In the genomic region with DNA sequence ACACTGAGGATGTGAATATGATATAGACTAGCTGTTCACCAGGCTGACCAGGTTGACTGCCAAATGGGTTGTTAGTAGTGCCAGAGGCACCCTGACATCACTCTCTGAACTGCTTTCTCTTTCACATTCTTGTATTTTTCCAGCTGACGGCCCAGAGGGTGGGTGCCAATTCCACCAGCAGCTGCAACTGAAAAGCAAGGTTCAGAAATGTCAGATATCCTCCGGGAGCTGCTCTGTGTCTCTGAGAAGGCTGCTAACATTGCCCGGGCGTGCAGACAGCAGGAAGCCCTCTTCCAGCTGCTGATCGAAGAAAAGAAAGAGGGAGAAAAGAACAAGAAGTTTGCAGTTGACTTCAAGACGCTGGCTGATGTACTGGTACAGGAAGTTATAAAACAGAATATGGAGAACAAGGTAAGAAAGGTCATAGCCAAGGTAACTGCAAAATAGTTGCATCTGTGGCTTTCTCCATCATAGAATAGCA, we compare ENCODE assay signal across 9 cellular contexts. TPM values are rescaled to one million over a fixed set of nuclear protein-coding genes. Genes with fewer than 3 reads are reported as not detected.
A peak's percentile ranks its signal among the peaks of the same experiment; 100 is the strongest.
DNase-seq lines count a peak whose midpoint lies in the region; ATAC-seq and TF ChIP-seq lines count a peak whose summit lies in the region.
"Had no signal": no experiment of that assay in that cellular context is flagged by ENCODE, and none has a peak within 500 bp of the region (broad histone marks: within the 10 kb centered on the region; RNA-seq: fewer than 3 reads in every experiment).

No MANE protein-coding gene starts in this region.

- peak overlapping the region; percentile 72 for H3K27ac Mint-ChIP-seq in activated T-helper 1 cell treated with anti-CD3 and anti-CD28 coated beads, Interleukin-12 subunit alpha, Interleukin-12 subunit beta, Interleukin-2, Interleukin-4 antibody, amounts not matched to agents 30 ng/mL and 10 ng/mL and 1 ng/mL, durations not matched to agents 14 hours and 24 hours and 36 hours
- peak overlapping the region in 1 of 3 experiments; percentile 45; a peak in 2 of 7 replicates for H3K27ac Mint-ChIP-seq in H9

- no peaks in the 10 kb centered on the region for H3K27me3 ChIP-seq in H9 (ENCODE audit: insufficient read depth, low read length)

- no peaks in the 10 kb centered on the region for H4K20me1 ChIP-seq in H9 (ENCODE audit: control insufficient read depth, insufficient read depth, insufficient read length)

- DNase-seq in G401 (ENCODE audit: low spot score) (peak; percentile 32), NCI-H1092 treated with DMSO at 0.1 percent for 48 hours (lab: John Stamatoyannopoulos, UW) (peak; percentile 77), fibroblast of the conjunctiva (ENCODE audit: low read depth) (peak; percentile 60), nucleus accumbens (lab: John Stamatoyannopoulos, UW) (peak in 49 of 56 donors; percentile 12 to 83 (median 55)), NCI-H1417 treated with DMSO at 0.1 percent for 48 hours (lab: John Stamatoyannopoulos, UW) (no peak), H9 (no peak)
- peak; percentile 45 for DNase-seq in activated T-helper 1 cell treated with anti-CD3 and anti-CD28 coated beads, Interleukin-12 subunit alpha, Interleukin-12 subunit beta, Interleukin-2, Interleukin-4 antibody, amounts not matched to agents 30 ng/mL and 10 ng/mL and 1 ng/mL, durations not matched to agents 14 hours and 24 hours and 36 hours (ENCODE audit: low spot score)

- in situ Hi-C loops in G401 (cut with HindIII; ENCODE audit: low sequenced_read_pairs), result no loop called here

- H3K27me3 Mint-ChIP-seq in activated T-helper 1 cell treated with anti-CD3 and anti-CD28 coated beads, Interleukin-12 subunit alpha, Interleukin-12 subunit beta, Interleukin-2, Interleukin-4 antibody, amounts not matched to agents 30 ng/mL and 10 ng/mL and 1 ng/mL, durations not matched to agents 14 hours and 24 hours and 36 hours (ENCODE audit: insufficient read depth), result no peaks in the 10 kb centered on the region
- no peaks in the 10 kb centered on the region for H3K27me3 Mint-ChIP-seq in H9 (ENCODE audit: low read depth)

- H3K79me2 ChIP-seq in H9 (ENCODE audit: insufficient read depth, low read length), result no peaks in the 10 kb centered on the region

- peaks cover 30% of the 10 kb centered on the region for H3K4me1 Mint-ChIP-seq in activated T-helper 1 cell treated with anti-CD3 and anti-CD28 coated beads, Interleukin-12 subunit alpha, Interleukin-12 subunit beta, Interleukin-2, Interleukin-4 antibody, amounts not matched to agents 30 ng/mL and 10 ng/mL and 1 ng/mL, durations not matched to agents 14 hours and 24 hours and 36 hours (ENCODE audit: low read depth)
- peaks cover 8 to 12% of the 10 kb centered on the region in 2 experiments for H3K4me1 Mint-ChIP-seq in H9

- H3K36me3 Mint-ChIP-seq in activated T-helper 1 cell treated with anti-CD3 and anti-CD28 coated beads, Interleukin-12 subunit alpha, Interleukin-12 subunit beta, Interleukin-2, Interleukin-4 antibody, amounts not matched to agents 30 ng/mL and 10 ng/mL and 1 ng/mL, durations not matched to agents 14 hours and 24 hours and 36 hours (ENCODE audit: low read depth), result peaks cover 4% of the 10 kb centered on the region
- H3K36me3 Mint-ChIP-seq in H9 (ENCODE audit: insufficient read depth in 1 of 3, low read depth in 3 of 3), result no peaks in the 10 kb centered on the region

- peak; percentile 93 for ATAC-seq in GM21723 (IDR thresholded peaks at IDR 0.05; ENCODE audit: unreplicated experiment)

- H2BK120ac ChIP-seq in H9 (ENCODE audit: low read depth, low read length, poor library complexity, severe bottlenecking), result no peak overlapping the region

- no peak overlapping the region for H2BK20ac ChIP-seq in H9 (ENCODE audit: low read depth, low read length, poor library complexity, severe bottlenecking)

- H3K9me3 Mint-ChIP-seq in activated T-helper 1 cell treated with anti-CD3 and anti-CD28 coated beads, Interleukin-12 subunit alpha, Interleukin-12 subunit beta, Interleukin-2, Interleukin-4 antibody, amounts not matched to agents 30 ng/mL and 10 ng/mL and 1 ng/mL, durations not matched to agents 14 hours and 24 hours and 36 hours, result no peaks in the 10 kb centered on the region
- no peaks in the 10 kb centered on the region for H3K9me3 Mint-ChIP-seq in H9

- H2BK5ac ChIP-seq in H9 (ENCODE audit: insufficient read length, low read length), result no peak overlapping the region

- no peak overlapping the region for H4K91ac ChIP-seq in H9 (ENCODE audit: insufficient read length, low read depth, low read length)

- no peak overlapping the region for H2AFZ ChIP-seq in H9 (ENCODE audit: low read length)

- intact Hi-C loops in activated T-helper 1 cell treated with anti-CD3 and anti-CD28 coated beads, Interleukin-12 subunit alpha, Interleukin-12 subunit beta, Interleukin-2, Interleukin-4 antibody, amounts not matched to agents 30 ng/mL and 10 ng/mL and 1 ng/mL, durations not matched to agents 14 hours and 24 hours and 36 hours (cut with micrococcal nuclease), result loop anchor here (1.0 to 5.0 kb wide), 2 partner anchors 17 to 43 kb away; partner anchors contain the start of genes HIBCH and INPP1

- no peak overlapping the region for H2BK15ac ChIP-seq in H9 (ENCODE audit: low read depth, low read length)

- H3K14ac ChIP-seq in H9 (ENCODE audit: insufficient read depth, low read length), result no peak overlapping the region

- no peaks in the 10 kb centered on the region for H3K79me1 ChIP-seq in H9 (ENCODE audit: insufficient read depth, low read depth, low read length, poor library complexity, severe bottlenecking)

- no peaks in the 10 kb centered on the region for H3K23me2 ChIP-seq in H9 (ENCODE audit: insufficient read length, low read depth, low read length, poor library complexity, severe bottlenecking)

- no CpG with 5 or more reads among the region's 6 CpGs for WGBS in H9 (ENCODE audit: extremely low coverage, insufficient read length, low lambda C conversion rate)

- no peak for TF ChIP-seq CTCF in H9 (conservative IDR thresholded peaks at IDR 0.05)

- peak overlapping the region; percentile 81 for H3K4me3 Mint-ChIP-seq in activated T-helper 1 cell treated with anti-CD3 and anti-CD28 coated beads, Interleukin-12 subunit alpha, Interleukin-12 subunit beta, Interleukin-2, Interleukin-4 antibody, amounts not matched to agents 30 ng/mL and 10 ng/mL and 1 ng/mL, durations not matched to agents 14 hours and 24 hours and 36 hours
- no peak overlapping the region for H3K4me3 Mint-ChIP-seq in H9

- no peaks in the 10 kb centered on the region for H3K4me1 ChIP-seq in H9 (ENCODE audit: insufficient read depth, low read length)

- no peak overlapping the region for H2AK5ac ChIP-seq in H9 (ENCODE audit: insufficient read length, low read length)

- H3K4ac ChIP-seq in H9 (ENCODE audit: low read depth, low read length), result no peak overlapping the region

- no peak overlapping the region for H3K9ac ChIP-seq in H9 (ENCODE audit: extremely low read depth, insufficient read length, low read length)

- no peak overlapping the region for H2BK12ac ChIP-seq in H9 (ENCODE audit: insufficient read length, low read depth, low read length)

- H4K5ac ChIP-seq in H9 (ENCODE audit: insufficient read length, low read depth, low read length), result no peak overlapping the region

- no peak overlapping the region for H3K23ac ChIP-seq in H9 (ENCODE audit: insufficient read length, low read depth, low read length)

- no peak overlapping the region for H4K8ac ChIP-seq in H9 (replicated peaks; ENCODE audit: insufficient read length, low read depth, low read length)

- H3T11ph ChIP-seq in H9 (ENCODE audit: low read length), result no peak overlapping the region

- no peak overlapping the region for H3K56ac ChIP-seq in H9 (ENCODE audit: insufficient read length, low read depth, low read length)

- H3K9me3 ChIP-seq in H9 (ENCODE audit: control insufficient read depth, low read depth, low read length), result no peaks in the 10 kb centered on the region

- H3K18ac ChIP-seq in H9 (ENCODE audit: insufficient read length, low read depth, low read length), result no peak overlapping the region

- H3K27ac ChIP-seq in H9 (ENCODE audit: insufficient read length, low read depth, low read length), result no peak overlapping the region
- H3K27ac ChIP-seq: SK-N-MC had no signal

- no peak overlapping the region for H3K4me2 ChIP-seq in H9 (ENCODE audit: insufficient read depth, insufficient read length, low read length)

RNA-seq across cellular contexts. Expression of gene INPP1, which starts 16.5 kb away (rescaled TPM):
- total RNA-seq in G401 (2014; rRNA removed; shearing (Covaris generic)), result 7.8 and 14.3 TPM in 2 replicates
- total RNA-seq in activated T-helper 1 cell treated with anti-CD3 and anti-CD28 coated beads, Interleukin-12 subunit alpha, Interleukin-12 subunit beta, Interleukin-2, Interleukin-4 antibody, amounts not matched to agents 30 ng/mL and 10 ng/mL and 1 ng/mL, durations not matched to agents 14 hours and 24 hours and 36 hours, result 7.7 and 9.8 TPM in 2 replicates
- 3.0 and 4.3 TPM in 2 replicates for total RNA-seq in H9 (2021)

RNA-seq across cellular contexts. Expression of gene HIBCH, which starts 40.3 kb away (rescaled TPM):
- total RNA-seq in G401 (2014; rRNA removed; shearing (Covaris generic)), result 8.4 and 16.2 TPM in 2 replicates
- total RNA-seq in activated T-helper 1 cell treated with anti-CD3 and anti-CD28 coated beads, Interleukin-12 subunit alpha, Interleukin-12 subunit beta, Interleukin-2, Interleukin-4 antibody, amounts not matched to agents 30 ng/mL and 10 ng/mL and 1 ng/mL, durations not matched to agents 14 hours and 24 hours and 36 hours, result 24.6 and 27.1 TPM in 2 replicates
- 25.5 and 28.0 TPM in 2 replicates for total RNA-seq in H9 (2021)

RNA-seq across cellular contexts. Expression of gene MFSD6, which starts 48.2 kb away (rescaled TPM):
- total RNA-seq in G401 (2014; rRNA removed; shearing (Covaris generic)), result 0.71 TPM in 1 of 2 replicates, not detected in the other
- 45.8 and 46.8 TPM in 2 replicates for total RNA-seq in activated T-helper 1 cell treated with anti-CD3 and anti-CD28 coated beads, Interleukin-12 subunit alpha, Interleukin-12 subunit beta, Interleukin-2, Interleukin-4 antibody, amounts not matched to agents 30 ng/mL and 10 ng/mL and 1 ng/mL, durations not matched to agents 14 hours and 24 hours and 36 hours
- 2.9 and 4.0 TPM in 2 replicates for total RNA-seq in H9 (2021)

Comparison
In these comparisons a context has a peak if more than half of its experiments do, and no peak if none do; other contexts are left out.
1. DNase-seq: peak in G401 (single experiment), NCI-H1092 treated with DMSO at 0.1 percent for 48 hours (single experiment), activated T-helper 1 cell treated with anti-CD3 and anti-CD28 coated beads, Interleukin-12 subunit alpha, Interleukin-12 subunit beta, Interleukin-2, Interleukin-4 antibody, amounts not matched to agents 30 ng/mL and 10 ng/mL and 1 ng/mL, durations not matched to agents 14 hours and 24 hours and 36 hours (single experiment), fibroblast of the conjunctiva (single experiment) and nucleus accumbens (49 of 56); none in NCI-H1417 treated with DMSO at 0.1 percent for 48 hours (single experiment) and H9 (single experiment).